ENCODE assay signal across 17 cellular contexts in genomic region chr16:79363035-79363434, GRCh38.
DNase-seq lines count a peak whose midpoint lies in the region; ATAC-seq and TF ChIP-seq lines count a peak whose summit lies in the region.
"Had no signal": no experiment of that assay in that cellular context is flagged by ENCODE, and none has a peak within 500 bp of the region (broad histone marks: within the 10 kb centered on the region; RNA-seq: fewer than 3 reads in every experiment).

No MANE protein-coding gene starts in this region.

- no peaks in the 10 kb centered on the region for H3K36me3 Mint-ChIP-seq in activated CD4-positive, alpha-beta T cell treated with anti-CD3 and anti-CD28 coated beads for 36 hours (ENCODE audit: low read depth)
- H3K36me3 Mint-ChIP-seq in effector memory CD8-positive, alpha-beta T cell (ENCODE audit: insufficient read depth): no peaks in the 10 kb centered on the region
- H3K36me3 Mint-ChIP-seq: CD14-positive monocyte; CD4-positive, alpha-beta memory T cell had no signal

- no peak for TF ChIP-seq POLR2A in gastrocnemius medialis (IDR thresholded peaks at IDR 0.05)

- ATAC-seq in activated CD4-positive, alpha-beta T cell treated with anti-CD3 and anti-CD28 coated beads for 36 hours: no peak
- ATAC-seq in effector memory CD8-positive, alpha-beta T cell (replicated peaks): peak; percentile 25
- no peak for ATAC-seq in gastrocnemius medialis
- no peak for ATAC-seq in heart right ventricle

- WGBS in heart right ventricle, 2 donors: 93 to 98% methylated on average over 1 of the region's 1 CpG

- H3K9me3 ChIP-seq in MM.1S (replicated peaks; ENCODE audit: insufficient read depth, low read length): no peaks in the 10 kb centered on the region
- no peaks in the 10 kb centered on the region for H3K9me3 ChIP-seq in gastrocnemius medialis
- H3K9me3 ChIP-seq in heart right ventricle: peaks cover 0 to 11% (median 5%) of the 10 kb centered on the region in 11 donors
- H3K9me3 ChIP-seq: BLaER1, HAP-1 had no signal

- CTCF ChIA-PET in activated CD4-positive, alpha-beta T cell treated with anti-CD3 and anti-CD28 coated beads for 36 hours (lab: Charles Lee): interaction anchor here (0.8 kb wide), 1 partner anchor 290 kb away, joined by 3 read pairs; no protein-coding TSS in a partner anchor

- no peak overlapping the region for H3K4me3 Mint-ChIP-seq in activated CD4-positive, alpha-beta T cell treated with anti-CD3 and anti-CD28 coated beads for 36 hours
- H3K4me3 Mint-ChIP-seq in effector memory CD8-positive, alpha-beta T cell: no peak overlapping the region

- peaks cover 7% of the 10 kb centered on the region for H3K27me3 Mint-ChIP-seq in activated CD4-positive, alpha-beta T cell treated with anti-CD3 and anti-CD28 coated beads for 36 hours
- H3K27me3 Mint-ChIP-seq in effector memory CD8-positive, alpha-beta T cell: no peaks in the 10 kb centered on the region
- H3K27me3 Mint-ChIP-seq: CD4-positive, alpha-beta memory T cell had no signal

- POLR2A ChIA-PET in activated CD4-positive, alpha-beta T cell treated with anti-CD3 and anti-CD28 coated beads for 36 hours (lab: Charles Lee): no interaction called here

- H3K4me1 ChIP-seq in MM.1S (ENCODE audit: low read length) (peaks cover 6% of the 10 kb centered on the region; the same call in 1 of the 2 replicates), gastrocnemius medialis (peaks cover 26 to 32% of the 10 kb centered on the region in 2 donors), heart right ventricle (no peaks in the 10 kb centered on the region)
- H3K4me1 ChIP-seq: BLaER1, HAP-1 had no signal

- in situ Hi-C loops in gastrocnemius medialis (cut with MboI; ENCODE audit: low sequenced_read_pairs in 4 of 4): loop anchor here in 1 of 4 donors (10.0 kb wide), 1 partner anchor 232 kb away; no protein-coding TSS in a partner anchor

- H3F3A ChIP-seq in MM.1S (ENCODE audit: insufficient read depth, low read length): 0 out of 2 replicates have a peak, but pooled peaks cover 8% of the 10 kb centered on the region

- peaks cover 3% of the 10 kb centered on the region for H3K9me3 Mint-ChIP-seq in activated CD4-positive, alpha-beta T cell treated with anti-CD3 and anti-CD28 coated beads for 36 hours (ENCODE audit: low read depth)
- H3K9me3 Mint-ChIP-seq in effector memory CD8-positive, alpha-beta T cell: peaks cover 2 to 7% of the 10 kb centered on the region in 2 donors

- H3K4me3 ChIP-seq in MM.1S (ENCODE audit: low read length): no peak overlapping the region
- no peak overlapping the region for H3K4me3 ChIP-seq in gastrocnemius medialis
- no peak overlapping the region for H3K4me3 ChIP-seq in heart right ventricle
- H3K4me3 ChIP-seq: BLaER1, GM23248, HAP-1 had no signal

- no peaks in the 10 kb centered on the region for H3K9me2 ChIP-seq in MM.1S (replicated peaks; ENCODE audit: insufficient read depth, low read length)

- no peak overlapping the region for H3K27ac Mint-ChIP-seq in activated CD4-positive, alpha-beta T cell treated with anti-CD3 and anti-CD28 coated beads for 36 hours
- H3K27ac Mint-ChIP-seq in effector memory CD8-positive, alpha-beta T cell: no peak overlapping the region
- H3K27ac Mint-ChIP-seq: CD14-positive monocyte had no signal

- peak; percentile 17 for DNase-seq in activated CD4-positive, alpha-beta T cell treated with anti-CD3 and anti-CD28 coated beads for 36 hours
- DNase-seq in activated CD4-positive, alpha-beta T cell treated with anti-CD3 and anti-CD28 coated beads for 1 hour: no peak
- DNase-seq in MM.1S (no peak), gastrocnemius medialis (no peak), GM03348 (ENCODE audit: low spot score) (no peak), heart right ventricle (no peak), HCEC 1CT (no peak)
- no peak for DNase-seq in effector memory CD8-positive, alpha-beta T cell
- DNase-seq: 8988T, DMS153, DMS79, GDM1, GM23248 had no signal

- intact Hi-C loops in activated CD4-positive, alpha-beta T cell treated with anti-CD3 and anti-CD28 coated beads for 36 hours (cut with DNase I, micrococcal nuclease): no loop called here
- intact Hi-C loops in gastrocnemius medialis (cut with DNase I; ENCODE audit: low total_unique reads) (loop anchor here (2.0 to 5.0 kb wide), 2 partner anchors 74 to 238 kb away; partner anchors contain the start of gene MAF), heart right ventricle (cut with DNase I) (no loop called here)

- peak overlapping the region; percentile 7; the same call in 1 of the 2 replicates for H3K27ac ChIP-seq in MM.1S (ENCODE audit: low read length)
- peak overlapping the region; percentile 75 to 81 (median 80) for H3K27ac ChIP-seq in gastrocnemius medialis
- H3K27ac ChIP-seq in heart right ventricle: no peak overlapping the region
- H3K27ac ChIP-seq: BLaER1, GM23248 had no signal

- no peak overlapping the region for H2AFZ ChIP-seq in MM.1S (ENCODE audit: low read length)
- H2AFZ ChIP-seq: GM23248 had no signal

- H4K20me1 ChIP-seq in MM.1S (ENCODE audit: insufficient read depth, low read length): no peaks in the 10 kb centered on the region
- H4K20me1 ChIP-seq: BLaER1 had no signal

- H3K9ac ChIP-seq in MM.1S (ENCODE audit: low read length): no peak overlapping the region
- H3K9ac ChIP-seq: BLaER1, GM23248 had no signal

- H3K4me2 ChIP-seq in MM.1S (ENCODE audit: low read depth, low read length): peak overlapping the region; percentile 49; the same call in 1 of the 2 replicates
- H3K4me2 ChIP-seq: BLaER1 had no signal

- no peak for TF ChIP-seq CTCF in MM.1S (IDR thresholded peaks at IDR 0.05; ENCODE audit: low read length)
- no peak for TF ChIP-seq CTCF in gastrocnemius medialis (IDR thresholded peaks at IDR 0.05 in 4 of 5, conservative IDR thresholded peaks at IDR 0.05 in 1 of 5)
- no peak for TF ChIP-seq CTCF in heart right ventricle (IDR thresholded peaks at IDR 0.05)

- H3K27me3 ChIP-seq in MM.1S (replicated peaks; ENCODE audit: insufficient read depth, low read length) (no peaks in the 10 kb centered on the region), gastrocnemius medialis (no peaks in the 10 kb centered on the region), heart right ventricle (peaks cover 0 to 7% (median 0%) of the 10 kb centered on the region in 7 donors)
- H3K27me3 ChIP-seq: BLaER1 had no signal

- peaks cover 16% of the 10 kb centered on the region for H3K4me1 Mint-ChIP-seq in activated CD4-positive, alpha-beta T cell treated with anti-CD3 and anti-CD28 coated beads for 36 hours
- peaks cover 17 to 26% of the 10 kb centered on the region in 2 donors for H3K4me1 Mint-ChIP-seq in effector memory CD8-positive, alpha-beta T cell (ENCODE audit: low read depth in 2 of 2)
- H3K4me1 Mint-ChIP-seq: CD14-positive monocyte had no signal

- H3K79me2 ChIP-seq in MM.1S (ENCODE audit: low read length): no peaks in the 10 kb centered on the region

- H3K36me3 ChIP-seq in MM.1S (replicated peaks; ENCODE audit: insufficient read depth, low read length): no peaks in the 10 kb centered on the region
- no peaks in the 10 kb centered on the region for H3K36me3 ChIP-seq in gastrocnemius medialis
- H3K36me3 ChIP-seq in heart right ventricle: no peaks in the 10 kb centered on the region
- H3K36me3 ChIP-seq: BLaER1, HAP-1 had no signal

Comparison
In these comparisons a context has a peak if more than half of its experiments do, and no peak if none do; other contexts are left out.
1. H3K27ac ChIP-seq: peak in MM.1S (single experiment) and gastrocnemius medialis (4 of 4); none in heart right ventricle (0 of 10).